14 cellular contexts compared by ENCODE assay signal in genomic region chr7:44827567-44827966, GRCh38.
"Had no signal": no experiment of that assay in that cellular context is flagged by ENCODE, and none has a peak within 500 bp of the region (broad histone marks: within the 10 kb centered on the region; RNA-seq: fewer than 3 reads in every experiment).

No MANE protein-coding gene starts in this region.

- FAIRE-seq: frontal cortex had no signal

- H3K27me3 ChIP-seq: ascending aorta, breast epithelium, upper lobe of left lung had no signal

- H3K4me1 ChIP-seq: ascending aorta, breast epithelium had no signal

- H3K36me3 ChIP-seq: breast epithelium had no signal

- H3K9me3 ChIP-seq: ascending aorta, breast epithelium, upper lobe of left lung had no signal

- H3K4me3 ChIP-seq: ascending aorta, breast epithelium, upper lobe of left lung had no signal

- ATAC-seq: effector memory CD8-positive, alpha-beta T cell; stimulated activated naive CD8-positive, alpha-beta T cell treated with anti-CD3 and anti-CD28 coated beads, Interleukin-15, amount 100 ng/mL, for 72 hours had no signal

- DNase-seq: activated CD4-positive, CD25-positive, alpha-beta regulatory T cell treated with anti-CD3 and anti-CD28 coated beads, Interleukin-2, amount 50 U/mL, for 72 hours; dermis blood vessel endothelial cell; effector memory CD8-positive, alpha-beta T cell; head of caudate nucleus; kidney glomerular epithelial cell; mesendoderm; stimulated activated CD4-positive, alpha-beta T cell treated with anti-CD3 and anti-CD28 coated beads, Interleukin-15, amount 100 ng/mL, for 24 hours; stimulated activated CD4-positive, alpha-beta T cell treated with anti-CD3 and anti-CD28 coated beads, Interleukin-4, amount 100 ng/mL, for 24 hours; stimulated activated naive CD8-positive, alpha-beta T cell treated with anti-CD3 and anti-CD28 coated beads, Interleukin-15, amount 100 ng/mL, for 72 hours; upper lobe of left lung had no signal

- H3K27ac ChIP-seq: ascending aorta, breast epithelium, parathyroid adenoma, upper lobe of left lung had no signal
